ENCODE assay signal across 18 cellular contexts in genomic region chr3:108093021-108093420, GRCh38. TPM values are rescaled to one million over a fixed set of nuclear protein-coding genes. Genes with fewer than 3 reads are reported as not detected.
DNase-seq lines count a peak whose midpoint lies in the region; TF ChIP-seq lines count a peak whose summit lies in the region.
"Had no signal": no experiment of that assay in that cellular context is flagged by ENCODE, and none has a peak within 500 bp of the region (broad histone marks: within the 10 kb centered on the region; RNA-seq: fewer than 3 reads in every experiment).

No MANE protein-coding gene starts in this region.

- POLR2A ChIA-PET in activated CD4-positive, alpha-beta memory T cell treated with anti-CD3 and anti-CD28 coated beads for 36 hours (lab: Charles Lee): interaction anchor here (0.7 to 12.0 kb wide), 2 partner anchors 13 to 33 kb away, joined by 3 to 147 read pairs; no protein-coding TSS in a partner anchor
- POLR2A ChIA-PET in activated CD4-positive, alpha-beta memory T cell treated with anti-CD3 and anti-CD28 coated beads, Interleukin-2, amount 10 ng/mL, durations not matched to agents 7 days and 5 days (lab: Charles Lee): interaction anchor here (0.6 to 10.5 kb wide), 6 partner anchors 8 to 496 kb away, joined by 3 to 259 read pairs (median 6); partner anchors contain the start of genes CIP2A and IFT57

- no peak for TF ChIP-seq CTCF in brain (conservative IDR thresholded peaks at IDR 0.05)
- no peak for TF ChIP-seq CTCF in progenitor cell of endocrine pancreas (IDR thresholded peaks at IDR 0.05; ENCODE audit: unreplicated experiment)

- no peak overlapping the region for H3K27ac ChIP-seq in caudate nucleus (ENCODE audit: low read depth, low read length)
- H3K27ac ChIP-seq: neural progenitor cell, PC-9 had no signal

- peak overlapping the region; percentile 9 for H3K4me3 Mint-ChIP-seq in activated CD4-positive, alpha-beta memory T cell treated with anti-CD3 and anti-CD28 coated beads for 36 hours
- no peak overlapping the region for H3K4me3 Mint-ChIP-seq in activated CD4-positive, alpha-beta memory T cell treated with anti-CD3 and anti-CD28 coated beads, Interleukin-2, amount 10 ng/mL, durations not matched to agents 7 days and 5 days
- peak overlapping the region in 2 of 4 donors; percentile 4 to 100 for H3K4me3 Mint-ChIP-seq in IgD-negative memory B cell
- H3K4me3 Mint-ChIP-seq in brain: peak overlapping the region in 4 of 5 experiments; percentile 27 to 93 (median 84)
- H3K4me3 Mint-ChIP-seq in progenitor cell of endocrine pancreas (ENCODE audit: low read depth): peak overlapping the region; percentile 11

- peak overlapping the region; percentile 90 for H3K27ac Mint-ChIP-seq in activated CD4-positive, alpha-beta memory T cell treated with anti-CD3 and anti-CD28 coated beads for 36 hours
- H3K27ac Mint-ChIP-seq in activated CD4-positive, alpha-beta memory T cell treated with anti-CD3 and anti-CD28 coated beads, Interleukin-2, amount 10 ng/mL, durations not matched to agents 7 days and 5 days: no peak overlapping the region
- H3K27ac Mint-ChIP-seq in IgD-negative memory B cell (peak overlapping the region; percentile 46 to 89 (median 59)), brain (peak overlapping the region in 2 of 5 experiments; percentile 6 to 83), progenitor cell of endocrine pancreas (no peak overlapping the region)
- H3K27ac Mint-ChIP-seq: neural progenitor cell had no signal

- H3K4me1 Mint-ChIP-seq in activated CD4-positive, alpha-beta memory T cell treated with anti-CD3 and anti-CD28 coated beads for 36 hours (ENCODE audit: low read depth): peaks cover 34% of the 10 kb centered on the region
- peaks cover 25% of the 10 kb centered on the region for H3K4me1 Mint-ChIP-seq in activated CD4-positive, alpha-beta memory T cell treated with anti-CD3 and anti-CD28 coated beads, Interleukin-2, amount 10 ng/mL, durations not matched to agents 7 days and 5 days
- H3K4me1 Mint-ChIP-seq in IgD-negative memory B cell (peaks cover 23 to 33% (median 29%) of the 10 kb centered on the region in 3 donors), brain (peaks cover 30% of the 10 kb centered on the region), progenitor cell of endocrine pancreas (ENCODE audit: low read depth) (peaks cover 4% of the 10 kb centered on the region)

- DNase-seq in activated CD4-positive, alpha-beta memory T cell treated with anti-CD3 and anti-CD28 coated beads for 36 hours: no peak
- no peak for DNase-seq in activated CD4-positive, alpha-beta memory T cell treated with anti-CD3 and anti-CD28 coated beads, Interleukin-2, amount 10 ng/mL, durations not matched to agents 7 days and 5 days
- no peak for DNase-seq in progenitor cell of endocrine pancreas (ENCODE audit: low spot score, unreplicated experiment)
- DNase-seq in NCI-H2029 treated with DMSO at 0.1 percent for 48 hours (lab: John Stamatoyannopoulos, UW): no peak
- no peak for DNase-seq in NCI-H2171 treated with DMSO at 0.1 percent for 48 hours (lab: John Stamatoyannopoulos, UW)
- DNase-seq in caudate nucleus (lab: John Stamatoyannopoulos, UW): no peak
- DNase-seq: activated CD4-positive, alpha-beta T cell treated with anti-CD3 and anti-CD28 coated beads for 48 hours; aorta; GOT3; islet precursor cell; MG63; NCI-H1436 treated with DMSO at 0.1 percent for 48 hours; NCI-H774; PC-9; stimulated activated CD8-positive, alpha-beta memory T cell treated with anti-CD3 and anti-CD28 coated beads, Interleukin-4, amount 100 ng/mL, for 48 hours had no signal

- H3K27me3 Mint-ChIP-seq in activated CD4-positive, alpha-beta memory T cell treated with anti-CD3 and anti-CD28 coated beads for 36 hours: no peaks in the 10 kb centered on the region
- H3K27me3 Mint-ChIP-seq in activated CD4-positive, alpha-beta memory T cell treated with anti-CD3 and anti-CD28 coated beads, Interleukin-2, amount 10 ng/mL, durations not matched to agents 7 days and 5 days: no peaks in the 10 kb centered on the region
- H3K27me3 Mint-ChIP-seq in IgD-negative memory B cell: peaks cover 1% of the 10 kb centered on the region
- peaks cover 15% of the 10 kb centered on the region for H3K27me3 Mint-ChIP-seq in brain
- H3K27me3 Mint-ChIP-seq in progenitor cell of endocrine pancreas: peaks cover 22% of the 10 kb centered on the region

- CTCF ChIA-PET in activated CD4-positive, alpha-beta memory T cell treated with anti-CD3 and anti-CD28 coated beads for 36 hours (lab: Charles Lee): interaction anchor here (0.8 to 1.0 kb wide), 3 partner anchors 32 to 385 kb away, joined by 3 to 4 read pairs (median 4); no protein-coding TSS in a partner anchor
- CTCF ChIA-PET in activated CD4-positive, alpha-beta memory T cell treated with anti-CD3 and anti-CD28 coated beads, Interleukin-2, amount 10 ng/mL, durations not matched to agents 7 days and 5 days (lab: Charles Lee): interaction anchor here (0.8 to 1.6 kb wide), 7 partner anchors 10 to 165 kb away, joined by 3 to 6 read pairs (median 4); no protein-coding TSS in a partner anchor

- peaks cover 2% of the 10 kb centered on the region for H3K9me3 Mint-ChIP-seq in activated CD4-positive, alpha-beta memory T cell treated with anti-CD3 and anti-CD28 coated beads for 36 hours
- peaks cover 3% of the 10 kb centered on the region for H3K9me3 Mint-ChIP-seq in activated CD4-positive, alpha-beta memory T cell treated with anti-CD3 and anti-CD28 coated beads, Interleukin-2, amount 10 ng/mL, durations not matched to agents 7 days and 5 days
- H3K9me3 Mint-ChIP-seq in IgD-negative memory B cell (no peaks in the 10 kb centered on the region), brain (peaks cover 0 to 7% (median 2%) of the 10 kb centered on the region in 5 experiments), progenitor cell of endocrine pancreas (ENCODE audit: low read depth) (peaks cover 4% of the 10 kb centered on the region)

- peaks cover 9% of the 10 kb centered on the region for H3K36me3 Mint-ChIP-seq in activated CD4-positive, alpha-beta memory T cell treated with anti-CD3 and anti-CD28 coated beads for 36 hours
- H3K36me3 Mint-ChIP-seq in activated CD4-positive, alpha-beta memory T cell treated with anti-CD3 and anti-CD28 coated beads, Interleukin-2, amount 10 ng/mL, durations not matched to agents 7 days and 5 days (ENCODE audit: low read depth): peaks cover 20% of the 10 kb centered on the region
- H3K36me3 Mint-ChIP-seq in IgD-negative memory B cell: peaks cover 2% of the 10 kb centered on the region
- H3K36me3 Mint-ChIP-seq in brain: no peaks in the 10 kb centered on the region
- H3K36me3 Mint-ChIP-seq in progenitor cell of endocrine pancreas (ENCODE audit: insufficient read depth): no peaks in the 10 kb centered on the region
- H3K36me3 Mint-ChIP-seq: neural progenitor cell had no signal

- intact Hi-C loops in activated CD4-positive, alpha-beta memory T cell treated with anti-CD3 and anti-CD28 coated beads for 36 hours (cut with micrococcal nuclease): loop anchor here (1.0 to 5.0 kb wide), 2 partner anchors 130 to 729 kb away; partner anchors contain the start of gene TRAT1

RNA-seq across cellular contexts. Expression of gene CD47, which starts 2.2 kb away (rescaled TPM):
- total RNA-seq in activated CD4-positive, alpha-beta memory T cell treated with anti-CD3 and anti-CD28 coated beads for 36 hours: 100 to 1,000 TPM; 122 to 124 TPM
- total RNA-seq in activated CD4-positive, alpha-beta memory T cell treated with anti-CD3 and anti-CD28 coated beads, Interleukin-2, amount 10 ng/mL, durations not matched to agents 7 days and 5 days: 100 to 1,000 TPM; 153 to 161 TPM
- 147 TPM for polyA plus RNA-seq in IgD-negative memory B cell
- 30.5 TPM for polyA plus RNA-seq in brain (ENCODE audit: insufficient read depth, low read depth, low replicate concordance)
- total RNA-seq in progenitor cell of endocrine pancreas: 55.1 and 65.3 TPM in 2 replicates

Comparison
In these comparisons a context has a peak if more than half of its experiments do, and no peak if none do; other contexts are left out.
1. H3K27ac Mint-ChIP-seq: peak in activated CD4-positive, alpha-beta memory T cell treated with anti-CD3 and anti-CD28 coated beads for 36 hours (single experiment) and IgD-negative memory B cell (3 of 3); none in activated CD4-positive, alpha-beta memory T cell treated with anti-CD3 and anti-CD28 coated beads, Interleukin-2, amount 10 ng/mL, durations not matched to agents 7 days and 5 days (single experiment) and progenitor cell of endocrine pancreas (single experiment).